ENCODE assay signal across 14 cellular contexts in the genomic region with DNA sequence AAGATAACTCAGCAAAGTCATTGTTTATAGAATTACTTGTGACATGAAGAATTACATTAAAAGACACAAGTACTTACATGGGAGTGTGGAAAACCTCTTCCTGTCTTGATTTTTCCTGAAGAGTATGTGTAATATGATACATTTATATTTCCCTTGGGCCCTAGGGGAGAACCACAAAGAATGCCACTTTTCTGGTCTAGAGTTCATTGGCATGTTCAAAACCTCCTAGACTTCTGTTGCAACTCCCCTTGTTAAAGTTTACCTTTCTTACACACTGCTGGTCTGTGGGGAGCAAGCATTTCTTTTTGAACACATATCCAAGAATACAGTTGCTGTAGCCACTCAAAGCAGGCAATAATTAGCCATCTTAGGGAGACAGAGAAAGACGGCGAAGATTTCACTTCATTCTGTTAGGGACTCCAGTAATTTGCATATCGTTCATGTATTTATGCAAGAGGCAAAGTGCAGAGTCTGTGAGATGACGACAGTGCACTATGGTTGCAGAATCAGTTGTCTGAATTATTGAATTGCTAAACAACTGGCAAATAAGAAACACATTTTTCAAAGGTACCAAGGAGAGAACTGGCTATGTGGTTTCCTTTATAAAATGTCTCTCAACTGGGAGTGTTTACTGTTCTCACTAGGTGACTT.
DNase-seq lines count a peak whose midpoint lies in the region; ATAC-seq and TF ChIP-seq lines count a peak whose summit lies in the region.
"Had no signal": no experiment of that assay in that cellular context is flagged by ENCODE, and none has a peak within 500 bp of the region (broad histone marks: within the 10 kb centered on the region; RNA-seq: fewer than 3 reads in every experiment).

No MANE protein-coding gene starts in this region.

- no peaks in the 10 kb centered on the region for H3K9me3 Mint-ChIP-seq in GM23338
- H3K9me3 Mint-ChIP-seq: activated T-helper 17 cell treated with anti-CD3 and anti-CD28 coated beads, Interleukin-2, amount 50 U/mL, for 72 hours; memory B cell had no signal

- no peaks in the 10 kb centered on the region for H3K36me3 Mint-ChIP-seq in GM23338 (ENCODE audit: low read depth)
- H3K36me3 Mint-ChIP-seq: memory B cell had no signal

- ATAC-seq in upper lobe of left lung (ENCODE audit: low FRiP score in 2 of 2) = peak; percentile 31 to 93
- no peak for ATAC-seq in GM23338
- ATAC-seq: activated T-helper 17 cell treated with anti-CD3 and anti-CD28 coated beads, Interleukin-2, amount 50 U/mL, for 72 hours; stimulated activated naive CD8-positive, alpha-beta T cell treated with anti-CD3 and anti-CD28 coated beads, Interleukin-15, Interleukin-2, amounts not matched to agents 100 U/mL and 50 U/mL, for 24 hours had no signal

- no peak overlapping the region for H3K4me2 ChIP-seq in GM23338

- H3K4me1 Mint-ChIP-seq in GM23338 = peaks cover 7% of the 10 kb centered on the region; the same call in 2 of the 3 replicates
- H3K4me1 Mint-ChIP-seq: activated T-helper 17 cell treated with anti-CD3 and anti-CD28 coated beads, Interleukin-2, amount 50 U/mL, for 72 hours; memory B cell had no signal

- H3F3A ChIP-seq in GM23338 (replicated peaks; ENCODE audit: low read depth) = no peaks in the 10 kb centered on the region

- no peak overlapping the region for H2AFZ ChIP-seq in GM23338

- no peaks in the 10 kb centered on the region for H3K36me3 ChIP-seq in SK-N-MC (ENCODE audit: insufficient read depth, low read length)
- no peaks in the 10 kb centered on the region for H3K36me3 ChIP-seq in upper lobe of left lung
- H3K36me3 ChIP-seq in GM23338 (ENCODE audit: insufficient read depth) = no peaks in the 10 kb centered on the region
- H3K36me3 ChIP-seq: spleen had no signal

- H3K79me2 ChIP-seq in GM23338 (replicated peaks; ENCODE audit: insufficient read depth) = no peaks in the 10 kb centered on the region

- H3K9ac ChIP-seq in SK-N-MC (ENCODE audit: insufficient read length) = no peak overlapping the region

- TF ChIP-seq EP300 in upper lobe of left lung (IDR thresholded peaks at IDR 0.05) = no peak

- DNase-seq in NCI-H748 (lab: John Stamatoyannopoulos, UW; ENCODE audit: unreplicated experiment) = peak; percentile 30
- DNase-seq in NCI-H748 treated with DMSO at 0.1 percent for 48 hours (lab: John Stamatoyannopoulos, UW) = no peak
- DNase-seq in SK-N-MC (ENCODE audit: low read depth, low spot score) = peak; percentile 97
- peak; percentile 28 for DNase-seq in iris pigment epithelial cell (ENCODE audit: low read depth)
- DNase-seq in upper lobe of left lung = no peak
- no peak for DNase-seq in germinal center (ENCODE audit: low spot score)
- no peak for DNase-seq in stimulated activated naive CD4-positive, alpha-beta T cell treated with Interleukin-2 at 50 U/mL for 16 hours (lab: John Stamatoyannopoulos, UW)
- DNase-seq in GM23338 (ENCODE audit: low spot score) = no peak
- DNase-seq: effector memory CD4-positive, alpha-beta T cell; IMR-90; spleen; stimulated activated naive CD8-positive, alpha-beta T cell treated with anti-CD3 and anti-CD28 coated beads, Interleukin-15, Interleukin-2, amounts not matched to agents 100 U/mL and 50 U/mL, for 24 hours had no signal

- peaks cover 2% of the 10 kb centered on the region for H3K27me3 Mint-ChIP-seq in GM23338 (ENCODE audit: insufficient read depth, low read depth, poor library complexity)
- H3K27me3 Mint-ChIP-seq: activated T-helper 17 cell treated with anti-CD3 and anti-CD28 coated beads, Interleukin-2, amount 50 U/mL, for 72 hours; memory B cell had no signal

- no peaks in the 10 kb centered on the region for H3K9me2 ChIP-seq in GM23338 (ENCODE audit: insufficient read depth)

- H3K9me3 ChIP-seq in SK-N-MC (ENCODE audit: low read depth, low read length) = no peaks in the 10 kb centered on the region
- no peaks in the 10 kb centered on the region for H3K9me3 ChIP-seq in upper lobe of left lung
- H3K9me3 ChIP-seq: spleen had no signal

- no peak for TF ChIP-seq POLR2A in upper lobe of left lung (IDR thresholded peaks at IDR 0.05)

- H3K4me3 Mint-ChIP-seq in GM23338 = no peak overlapping the region
- H3K4me3 Mint-ChIP-seq: activated T-helper 17 cell treated with anti-CD3 and anti-CD28 coated beads, Interleukin-2, amount 50 U/mL, for 72 hours; memory B cell had no signal

- H3K27ac ChIP-seq in SK-N-MC (peak overlapping the region; percentile 78), upper lobe of left lung (peak overlapping the region in 1 of 4 donors; percentile 9), GM23338 (ENCODE audit: low read depth) (no peak overlapping the region)
- H3K27ac ChIP-seq: spleen had no signal

- H3K27me3 ChIP-seq in upper lobe of left lung (no peaks in the 10 kb centered on the region), GM23338 (ENCODE audit: insufficient read depth) (peaks cover 30% of the 10 kb centered on the region)
- H3K27me3 ChIP-seq: spleen had no signal

- WGBS in upper lobe of left lung, 2 donors = 37 to 67% methylated on average over 4 of the region's 4 CpGs

- no peaks in the 10 kb centered on the region for H4K20me1 ChIP-seq in GM23338 (replicated peaks; ENCODE audit: insufficient read depth)

- no peak overlapping the region for H3K27ac Mint-ChIP-seq in GM23338
- H3K27ac Mint-ChIP-seq: activated T-helper 17 cell treated with anti-CD3 and anti-CD28 coated beads, Interleukin-2, amount 50 U/mL, for 72 hours; memory B cell had no signal

- TF ChIP-seq CTCF in upper lobe of left lung (IDR thresholded peaks at IDR 0.05) = no peak
- no peak for TF ChIP-seq CTCF in GM23338 (conservative IDR thresholded peaks at IDR 0.05; ENCODE audit: low read depth in 2 of 2)

- H3K4me3 ChIP-seq in SK-N-MC (peak overlapping the region; percentile 75), upper lobe of left lung (no peak overlapping the region), GM23338 (no peak overlapping the region)
- H3K4me3 ChIP-seq: spleen had no signal

- H3K4me1 ChIP-seq in upper lobe of left lung = peaks cover 0 to 7% (median 0%) of the 10 kb centered on the region in 4 donors
- 0 out of 2 replicates have a peak, but pooled peaks cover 5% of the 10 kb centered on the region for H3K4me1 ChIP-seq in GM23338 (ENCODE audit: insufficient read depth)
- H3K4me1 ChIP-seq: spleen had no signal

TF ChIP-seq in GM23338, 12 proteins besides CTCF, POLR2A, EP300 and RAD21 (continues in another document):
- TF ChIP-seq EZH2 (IDR thresholded peaks at IDR 0.05; ENCODE audit: low read depth, unreplicated experiment) (no peak), POLR2AphosphoS5 (IDR thresholded peaks at IDR 0.05; ENCODE audit: low read depth) (no peak), ZNF114 (CRISPR knock-in tag; IDR thresholded peaks at IDR 0.05) (no peak), NANOG (IDR thresholded peaks at IDR 0.05; ENCODE audit: borderline replicate concordance) (no peak), CREB1 (CRISPR knock-in tag; IDR thresholded peaks at IDR 0.05; ENCODE audit: low read depth) (no peak)

Comparison
In these comparisons a context has a peak if more than half of its experiments do, and no peak if none do; other contexts are left out.
1. DNase-seq: peak in NCI-H748 (single experiment), SK-N-MC (single experiment) and iris pigment epithelial cell (single experiment); none in NCI-H748 treated with DMSO at 0.1 percent for 48 hours (single experiment), upper lobe of left lung (0 of 2), germinal center (single experiment), stimulated activated naive CD4-positive, alpha-beta T cell treated with Interleukin-2 at 50 U/mL for 16 hours (single experiment) and GM23338 (single experiment).